24 cellular contexts compared by ENCODE assay signal in the genomic region with DNA sequence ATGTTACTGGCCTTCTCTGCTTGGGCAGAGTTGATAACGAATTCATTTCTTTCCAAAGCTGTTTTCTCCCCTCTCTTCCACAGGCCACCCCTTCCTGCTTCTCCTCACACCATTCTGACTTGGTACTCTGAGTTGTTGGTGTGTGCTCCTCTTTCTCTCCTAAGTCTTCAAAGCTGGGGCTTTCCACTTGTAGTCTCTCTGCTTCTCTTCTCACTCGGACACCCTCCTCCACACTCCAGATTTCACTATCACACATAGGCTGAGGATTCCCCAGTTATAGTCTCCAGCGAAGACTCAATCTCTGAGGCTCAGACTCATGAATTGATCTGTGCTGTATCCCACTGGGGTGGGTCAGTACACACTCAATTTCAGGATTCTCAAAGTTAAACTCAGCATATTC.
DNase-seq lines count a peak whose midpoint lies in the region; ATAC-seq, FAIRE-seq and TF ChIP-seq lines count a peak whose summit lies in the region.
"Had no signal": no experiment of that assay in that cellular context is flagged by ENCODE, and none has a peak within 500 bp of the region (broad histone marks: within the 10 kb centered on the region; RNA-seq: fewer than 3 reads in every experiment).

No MANE protein-coding gene starts in this region.

- peak; percentile 49 for FAIRE-seq in GM12878 (lab: Jason Lieb, UNC)
- FAIRE-seq: H1 had no signal

- H2AFZ ChIP-seq in GM12878 (ENCODE audit: control insufficient read depth, low read depth, low read length), result no peak overlapping the region
- no peak overlapping the region for H2AFZ ChIP-seq in osteoblast (ENCODE audit: low read length)

- no TSS peak for BruUV-seq in GM12878 (replicated peaks; lab: Mats Ljungman, UMichigan)

- 0% methylated on average over 3 of the region's 3 CpGs for WGBS in GM12878 (ENCODE audit: insufficient coverage, insufficient replicate concordance, low lambda C conversion rate, missing lambda C conversion rate)

- no peak for TF ChIP-seq RAD21 in GM12878 (IDR thresholded peaks at IDR 0.05; ENCODE audit: insufficient read depth, low read depth, low read length)

- peak; percentile 8 for DNase-seq in GM12878 (ENCODE audit: low read depth, low spot score)
- no peak for DNase-seq in osteoblast (ENCODE audit: insufficient read length, low spot score, missing footprints)
- no peak for DNase-seq in erythroblast (lab: John Stamatoyannopoulos, UW)
- DNase-seq: activated CD4-positive, alpha-beta memory T cell treated with anti-CD3 and anti-CD28 coated beads, Interleukin-2, amount 10 ng/mL, durations not matched to agents 7 days and 5 days; activated naive CD4-positive, alpha-beta T cell treated with anti-CD3 and anti-CD28 coated beads, Interleukin-2, amount 10 ng/mL, durations not matched to agents 7 days and 5 days; activated T-cell treated with anti-CD3 and anti-CD28 coated beads, Interleukin-2, amount 50 U/mL, for 1 hour; CD4-positive, alpha-beta T cell; DMS79 treated with DMSO at 0.1 percent for 48 hours; effector CD8-positive, alpha-beta T cell; esophagus squamous epithelium; kidney glomerular epithelial cell; MG63; NCI-H1694; NCI-H2227 treated with DMSO at 0.1 percent for 48 hours; NCI-H82; Peyer's patch had no signal

- CTCF ChIA-PET in GM12878 (lab: Yijun Ruan, JAX), result interaction anchor here (1.0 to 2.0 kb wide), 3 partner anchors 12 to 274 kb away, joined by 3 to 4 read pairs (median 3); no protein-coding TSS in a partner anchor

- H3K79me2 ChIP-seq in GM12878 (ENCODE audit: control insufficient read depth, insufficient read depth, low read length) (no peaks in the 10 kb centered on the region), osteoblast (ENCODE audit: insufficient read depth, low read length) (no peaks in the 10 kb centered on the region)

- H3K27ac ChIP-seq in GM12878 (ENCODE audit: control insufficient read depth, insufficient read depth), result peak overlapping the region; percentile 25; the same call in 1 of the 2 replicates
- H3K27ac ChIP-seq in osteoblast (ENCODE audit: low read depth, low read length), result no peak overlapping the region
- H3K27ac ChIP-seq: esophagus squamous epithelium, Peyer's patch, right atrium auricular region, thoracic aorta had no signal

- TF ChIP-seq EP300 in GM12878 (IDR thresholded peaks at IDR 0.05; ENCODE audit: borderline replicate concordance in 1 of 2, control insufficient read depth in 1 of 2, low read depth in 2 of 2, low read length in 2 of 2), result no peak

- no peaks in the 10 kb centered on the region for H3K9me3 ChIP-seq in GM12878 (replicated peaks; ENCODE audit: control insufficient read depth, insufficient read depth, low read length)
- H3K9me3 ChIP-seq in osteoblast (ENCODE audit: low read depth, low read length), result no peaks in the 10 kb centered on the region
- H3K9me3 ChIP-seq: esophagus squamous epithelium, MG63, Peyer's patch, right atrium auricular region, thoracic aorta had no signal

- no peaks in the 10 kb centered on the region for H3K27me3 ChIP-seq in GM12878 (replicated peaks in 1 of 2; ENCODE audit: control insufficient read depth in 2 of 2, insufficient read depth in 2 of 2, low read length in 1 of 2)
- H3K27me3 ChIP-seq in osteoblast (ENCODE audit: insufficient read depth, low read length), result no peaks in the 10 kb centered on the region
- H3K27me3 ChIP-seq: esophagus squamous epithelium, MG63, Peyer's patch, right atrium auricular region had no signal

- ATAC-seq in GM18520 (IDR thresholded peaks at IDR 0.05; ENCODE audit: unreplicated experiment), result peak; percentile 52
- ATAC-seq in GM19463 (IDR thresholded peaks at IDR 0.05; ENCODE audit: unreplicated experiment), result peak; percentile 81
- peak; percentile 87 for ATAC-seq in HG02798 (IDR thresholded peaks at IDR 0.05; ENCODE audit: poor library complexity, unreplicated experiment)
- peak; percentile 89 for ATAC-seq in GM12878
- ATAC-seq in HG02981 (IDR thresholded peaks at IDR 0.05; ENCODE audit: unreplicated experiment), result no peak
- ATAC-seq: WTC11 had no signal

- TF ChIP-seq POLR2A in GM12878 (IDR thresholded peaks at IDR 0.05; ENCODE audit: low read depth, low read length), result no peak
- TF ChIP-seq POLR2A in erythroblast (IDR thresholded peaks at IDR 0.05; ENCODE audit: low read length), result no peak

- H3K4me3 ChIP-seq in GM12878 (no peak overlapping the region), osteoblast (ENCODE audit: insufficient read depth, low read length) (no peak overlapping the region)
- H3K4me3 ChIP-seq: esophagus squamous epithelium, MG63, Peyer's patch, right atrium auricular region, thoracic aorta had no signal

- H3K36me3 ChIP-seq in GM12878 (ENCODE audit: control insufficient read depth in 2 of 2, insufficient read depth in 2 of 2, low read length in 1 of 2) (peaks cover 3 to 18% of the 10 kb centered on the region in 2 experiments; a peak in 3 of 4 replicates), osteoblast (ENCODE audit: insufficient read depth, low read length) (no peaks in the 10 kb centered on the region)
- H3K36me3 ChIP-seq: MG63, thoracic aorta had no signal

- in situ Hi-C loops in GM12878 (cut with MboI), result no loop called here

- SMC1A ChIA-PET in GM12878 (lab: Charles Lee; ENCODE audit: uncharacterized antibody, unreplicated experiment), result interaction anchor here (0.8 to 3.4 kb wide), 9 partner anchors 17 to 277 kb away, joined by 3 to 11 read pairs (median 4); no protein-coding TSS in a partner anchor

- H3K4me2 ChIP-seq in GM12878 (ENCODE audit: control insufficient read depth, insufficient read depth) (no peak overlapping the region), osteoblast (ENCODE audit: insufficient read depth, low read length) (no peak overlapping the region)

- TF ChIP-seq CTCF in GM12878 (IDR thresholded peaks at IDR 0.05 in 2 of 3, conservative IDR thresholded peaks at IDR 0.05 in 1 of 3; ENCODE audit: control insufficient read depth in 2 of 3, extremely low read depth in 1 of 3, insufficient read depth in 1 of 3, low read depth in 3 of 3, low read length in 3 of 3) (no peak), osteoblast (IDR thresholded peaks at IDR 0.05; ENCODE audit: extremely low read depth, low read depth, low read length) (no peak)

- POLR2A ChIA-PET in GM12878 (lab: Charles Lee), result interaction anchor here (0.7 to 0.8 kb wide), 2 partner anchors 15 to 17 kb away, joined by 3 read pairs; no protein-coding TSS in a partner anchor

- RAD21 ChIA-PET in GM12878 (lab: Charles Lee; ENCODE audit: unreplicated experiment), result interaction anchor here (0.8 to 1.4 kb wide), 6 partner anchors 56 to 299 kb away, joined by 3 to 5 read pairs (median 3); no protein-coding TSS in a partner anchor

- intact Hi-C loops in GM12878 (cut with micrococcal nuclease; ENCODE audit: unreplicated experiment), result no loop called here

- H3K4me1 ChIP-seq in GM12878 (ENCODE audit: control insufficient read depth, insufficient read depth, low read length) (no peaks in the 10 kb centered on the region; the same call in 1 of the 2 replicates), osteoblast (ENCODE audit: insufficient read depth, low read length) (no peaks in the 10 kb centered on the region)
- H3K4me1 ChIP-seq: esophagus squamous epithelium, Peyer's patch, right atrium auricular region had no signal

- no peaks in the 10 kb centered on the region for H4K20me1 ChIP-seq in GM12878 (ENCODE audit: control insufficient read depth, insufficient read depth)
- no peaks in the 10 kb centered on the region for H4K20me1 ChIP-seq in osteoblast (ENCODE audit: insufficient read depth, low read length)

- H3K9ac ChIP-seq in GM12878 (ENCODE audit: control insufficient read depth, insufficient read depth, low read length), result no peak overlapping the region

TF ChIP-seq in GM12878, 131 proteins besides CTCF, POLR2A, EP300 and RAD21 (continues in another document):
- TF ChIP-seq E2F8 (IDR thresholded peaks at IDR 0.05; ENCODE audit: low read depth, partially characterized antibody) (no peak), ZNF384 (IDR thresholded peaks at IDR 0.05; ENCODE audit: borderline replicate concordance, low read depth, low read length) (no peak), NBN (IDR thresholded peaks at IDR 0.05) (0 out of 2 replicates have a peak, but pooled peaks have one; percentile 16), POU2F2 (IDR thresholded peaks at IDR 0.05; ENCODE audit: borderline replicate concordance, low read depth, low read length) (no peak), IKZF1 (conservative IDR thresholded peaks at IDR 0.05) (0 out of 2 replicates have a peak, but pooled peaks have one; percentile 23), EGR1 (IDR thresholded peaks at IDR 0.05; ENCODE audit: borderline replicate concordance in 1 of 2, low read depth in 2 of 2, low read length in 2 of 2) (0 out of 3 replicates have a peak, but pooled peaks of 1 of the 2 experiments have one; percentile 13), POLR2AphosphoS2 (IDR thresholded peaks at IDR 0.05; ENCODE audit: low read depth, low read length) (no peak)
- TF ChIP-seq, protein P1, sequence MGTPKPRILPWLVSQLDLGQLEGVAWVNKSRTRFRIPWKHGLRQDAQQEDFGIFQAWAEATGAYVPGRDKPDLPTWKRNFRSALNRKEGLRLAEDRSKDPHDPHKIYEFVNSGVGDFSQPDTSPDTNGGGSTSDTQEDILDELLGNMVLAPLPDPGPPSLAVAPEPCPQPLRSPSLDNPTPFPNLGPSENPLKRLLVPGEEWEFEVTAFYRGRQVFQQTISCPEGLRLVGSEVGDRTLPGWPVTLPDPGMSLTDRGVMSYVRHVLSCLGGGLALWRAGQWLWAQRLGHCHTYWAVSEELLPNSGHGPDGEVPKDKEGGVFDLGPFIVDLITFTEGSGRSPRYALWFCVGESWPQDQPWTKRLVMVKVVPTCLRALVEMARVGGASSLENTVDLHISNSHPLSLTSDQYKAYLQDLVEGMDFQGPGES (IDR thresholded peaks at IDR 0.05), result no peak
